Comparison of ENCODE assay signal across 1 cellular context in the genomic region with DNA sequence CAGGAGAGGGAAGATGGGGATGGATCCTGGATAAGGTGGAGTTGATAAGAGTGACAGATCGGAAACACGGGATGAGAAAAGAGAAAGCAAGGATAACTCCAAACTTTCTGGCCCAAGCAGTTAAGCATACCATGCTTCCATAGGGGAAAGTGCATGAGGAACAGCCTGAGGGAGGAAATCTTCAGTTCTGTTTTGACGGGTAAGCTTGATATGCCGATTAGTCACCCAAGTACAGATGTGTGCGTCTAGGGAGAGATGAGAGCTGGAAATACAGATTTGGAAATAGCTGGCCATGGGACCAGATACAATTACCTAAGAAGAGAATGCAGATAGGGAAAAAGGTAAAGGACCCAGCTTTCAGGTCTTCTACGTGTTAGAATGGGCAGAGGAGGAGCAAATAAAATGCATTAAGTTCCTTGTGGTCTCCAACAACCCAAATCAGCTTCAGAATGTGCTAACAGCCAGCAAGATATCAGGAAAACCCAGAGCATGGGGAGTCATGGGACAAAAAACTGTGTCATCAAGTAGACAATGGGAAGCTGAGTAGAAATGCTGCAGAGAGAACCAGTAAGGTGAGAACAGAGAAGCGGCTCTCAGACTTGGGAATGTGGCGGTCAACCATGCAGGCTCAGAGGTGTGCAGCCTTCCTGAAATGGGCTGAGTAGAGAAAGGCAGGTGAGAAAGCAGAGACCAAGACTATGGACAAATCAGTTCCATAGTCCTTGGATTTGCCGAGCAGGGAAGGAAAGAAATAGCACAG.
TF ChIP-seq lines count a peak whose summit lies in the region.

No MANE protein-coding gene starts in this region.

TF ChIP-seq in H1, 55 proteins besides CTCF, POLR2A, EP300 and RAD21:
- TF ChIP-seq EZH2 (IDR thresholded peaks at IDR 0.05; ENCODE audit: low read depth, low read length, severe bottlenecking) (no peak), CTBP2 (IDR thresholded peaks at IDR 0.05; ENCODE audit: borderline replicate concordance, insufficient read depth, insufficient read length, low read length) (no peak), POU5F1 (IDR thresholded peaks at IDR 0.05; ENCODE audit: low read depth, low read length) (no peak), SP2 (IDR thresholded peaks at IDR 0.05; ENCODE audit: low read length) (no peak), RBBP5 (IDR thresholded peaks at IDR 0.05; ENCODE audit: borderline replicate concordance, low read depth, low read length) (no peak), MAFK (IDR thresholded peaks at IDR 0.05; ENCODE audit: low read depth, low read length) (no peak)
